Comparison of ENCODE assay signal across 1 cellular context in the genomic region with DNA sequence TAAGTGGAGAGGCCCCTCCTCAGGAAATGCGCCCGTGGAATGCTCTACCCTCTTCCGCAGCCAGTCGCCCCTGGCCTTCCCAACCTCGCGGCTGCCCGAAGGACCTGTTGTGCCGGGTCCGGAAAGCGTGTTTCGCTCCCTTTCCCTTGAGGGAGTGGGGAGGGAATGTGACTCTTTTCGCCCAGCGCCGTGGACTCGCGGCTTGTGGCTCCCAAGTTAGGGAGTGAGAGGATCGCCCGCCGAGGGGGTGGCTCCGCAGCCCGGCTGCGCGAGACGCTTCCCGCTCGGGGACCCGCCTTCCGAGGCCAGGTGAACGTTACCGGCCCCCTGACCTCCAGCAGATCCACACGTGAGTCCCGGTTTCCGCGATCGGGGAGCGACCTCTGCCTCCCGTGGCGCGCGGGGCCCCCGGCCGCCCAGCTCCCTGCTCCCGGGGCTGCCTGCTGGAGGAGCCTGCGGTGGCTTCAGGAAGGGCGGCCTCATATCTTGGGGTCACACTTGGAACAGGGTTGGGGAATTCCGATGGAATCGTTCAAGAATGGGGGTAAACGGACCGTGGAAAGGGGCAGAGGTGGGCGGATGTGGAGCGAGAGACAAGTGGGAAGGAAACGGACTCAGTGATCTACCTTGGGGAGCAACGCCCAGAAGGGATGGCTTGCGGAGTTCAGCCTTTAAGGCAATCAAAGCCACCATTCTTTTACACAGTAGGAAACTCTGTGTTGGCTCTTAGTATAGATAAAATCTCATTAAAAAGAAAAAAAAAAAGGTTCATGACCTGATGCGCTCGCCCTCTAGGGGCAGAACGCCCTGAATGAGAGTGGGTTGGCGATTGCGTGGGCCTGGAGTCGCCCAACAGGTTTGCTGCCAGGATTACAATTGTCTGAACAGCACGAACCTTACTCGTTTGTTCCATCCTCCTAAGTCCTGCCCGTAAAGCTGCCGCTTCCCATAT.
TF ChIP-seq lines count a peak whose summit lies in the region.

No MANE protein-coding gene starts in this region.

TF ChIP-seq in WTC11, 78 proteins besides CTCF, POLR2A, EP300 and RAD21 (continued from another document):
- peak; percentile 30; the same call in 1 of the 2 replicates for TF ChIP-seq FOXP1 (CRISPR knock-in tag; IDR thresholded peaks at IDR 0.05; ENCODE audit: borderline replicate concordance)
- TF ChIP-seq CREB1 (CRISPR knock-in tag; IDR thresholded peaks at IDR 0.05): no peak
- no peak for TF ChIP-seq RORB (CRISPR knock-in tag; IDR thresholded peaks at IDR 0.05)
- TF ChIP-seq, protein P1, sequence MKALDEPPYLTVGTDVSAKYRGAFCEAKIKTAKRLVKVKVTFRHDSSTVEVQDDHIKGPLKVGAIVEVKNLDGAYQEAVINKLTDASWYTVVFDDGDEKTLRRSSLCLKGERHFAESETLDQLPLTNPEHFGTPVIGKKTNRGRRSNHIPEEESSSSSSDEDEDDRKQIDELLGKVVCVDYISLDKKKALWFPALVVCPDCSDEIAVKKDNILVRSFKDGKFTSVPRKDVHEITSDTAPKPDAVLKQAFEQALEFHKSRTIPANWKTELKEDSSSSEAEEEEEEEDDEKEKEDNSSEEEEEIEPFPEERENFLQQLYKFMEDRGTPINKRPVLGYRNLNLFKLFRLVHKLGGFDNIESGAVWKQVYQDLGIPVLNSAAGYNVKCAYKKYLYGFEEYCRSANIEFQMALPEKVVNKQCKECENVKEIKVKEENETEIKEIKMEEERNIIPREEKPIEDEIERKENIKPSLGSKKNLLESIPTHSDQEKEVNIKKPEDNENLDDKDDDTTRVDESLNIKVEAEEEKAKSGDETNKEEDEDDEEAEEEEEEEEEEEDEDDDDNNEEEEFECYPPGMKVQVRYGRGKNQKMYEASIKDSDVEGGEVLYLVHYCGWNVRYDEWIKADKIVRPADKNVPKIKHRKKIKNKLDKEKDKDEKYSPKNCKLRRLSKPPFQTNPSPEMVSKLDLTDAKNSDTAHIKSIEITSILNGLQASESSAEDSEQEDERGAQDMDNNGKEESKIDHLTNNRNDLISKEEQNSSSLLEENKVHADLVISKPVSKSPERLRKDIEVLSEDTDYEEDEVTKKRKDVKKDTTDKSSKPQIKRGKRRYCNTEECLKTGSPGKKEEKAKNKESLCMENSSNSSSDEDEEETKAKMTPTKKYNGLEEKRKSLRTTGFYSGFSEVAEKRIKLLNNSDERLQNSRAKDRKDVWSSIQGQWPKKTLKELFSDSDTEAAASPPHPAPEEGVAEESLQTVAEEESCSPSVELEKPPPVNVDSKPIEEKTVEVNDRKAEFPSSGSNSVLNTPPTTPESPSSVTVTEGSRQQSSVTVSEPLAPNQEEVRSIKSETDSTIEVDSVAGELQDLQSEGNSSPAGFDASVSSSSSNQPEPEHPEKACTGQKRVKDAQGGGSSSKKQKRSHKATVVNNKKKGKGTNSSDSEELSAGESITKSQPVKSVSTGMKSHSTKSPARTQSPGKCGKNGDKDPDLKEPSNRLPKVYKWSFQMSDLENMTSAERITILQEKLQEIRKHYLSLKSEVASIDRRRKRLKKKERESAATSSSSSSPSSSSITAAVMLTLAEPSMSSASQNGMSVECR (CRISPR knock-in tag; IDR thresholded peaks at IDR 0.05; ENCODE audit: borderline replicate concordance): no peak
- TF ChIP-seq ZNF416 (CRISPR knock-in tag; IDR thresholded peaks at IDR 0.05): no peak
